18 cellular contexts compared by ENCODE assay signal in the genomic region with DNA sequence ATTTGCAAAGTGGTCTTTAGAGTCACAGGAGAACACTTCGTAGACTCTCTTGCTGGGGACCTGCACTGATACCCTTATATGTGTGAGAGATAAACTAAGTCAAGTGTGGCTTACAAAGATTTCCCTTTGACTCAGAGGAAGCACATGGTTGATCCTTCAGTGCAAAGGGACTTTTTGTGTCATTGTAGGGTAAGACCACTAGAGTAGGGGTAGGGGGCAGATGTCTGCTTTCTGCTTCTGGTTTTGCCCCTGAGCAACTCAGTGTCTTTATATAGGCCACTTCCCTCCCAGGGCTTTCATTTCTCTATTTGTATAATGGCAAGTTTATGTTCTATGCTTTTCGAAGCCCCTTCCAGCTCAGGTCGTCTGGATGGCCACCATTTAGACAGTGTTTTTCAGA.
DNase-seq lines count a peak whose midpoint lies in the region; ATAC-seq and TF ChIP-seq lines count a peak whose summit lies in the region.
"Had no signal": no experiment of that assay in that cellular context is flagged by ENCODE, and none has a peak within 500 bp of the region (broad histone marks: within the 10 kb centered on the region; RNA-seq: fewer than 3 reads in every experiment).

No MANE protein-coding gene starts in this region.

- peaks cover 2% of the 10 kb centered on the region for H3K27me3 Mint-ChIP-seq in activated B cell treated with CpG ODN at 0.5 μM for 24 hours

- no peak overlapping the region for H3K4me3 Mint-ChIP-seq in activated B cell treated with CpG ODN at 0.5 μM for 24 hours
- H3K4me3 Mint-ChIP-seq: H9, nephron progenitor cell, T-cell had no signal

- no peak overlapping the region for H3K27ac Mint-ChIP-seq in activated B cell treated with CpG ODN at 0.5 μM for 24 hours
- H3K27ac Mint-ChIP-seq: H9, nephron progenitor cell, T-cell had no signal

- no peak for TF ChIP-seq CTCF in activated B cell treated with CpG ODN at 0.5 μM for 24 hours (IDR thresholded peaks at IDR 0.05)

- H3K36me3 Mint-ChIP-seq in activated B cell treated with CpG ODN at 0.5 μM for 24 hours (ENCODE audit: low read depth) = no peaks in the 10 kb centered on the region
- H3K36me3 Mint-ChIP-seq: T-cell had no signal

- intact Hi-C loops in activated B cell treated with CpG ODN at 0.5 μM for 24 hours (cut with micrococcal nuclease) = loop anchor here (10.0 kb wide), 2 partner anchors 628 to 1038 kb away; no protein-coding TSS in a partner anchor

- no peaks in the 10 kb centered on the region for H3K9me3 Mint-ChIP-seq in activated B cell treated with CpG ODN at 0.5 μM for 24 hours
- H3K9me3 Mint-ChIP-seq: H9, nephron progenitor cell, T-cell had no signal

- POLR2A ChIA-PET in activated B cell treated with CpG ODN at 0.5 μM for 24 hours (lab: Charles Lee) = no interaction called here

- CTCF ChIA-PET in activated B cell treated with CpG ODN at 0.5 μM for 24 hours (lab: Charles Lee) = no interaction called here

- ATAC-seq in GM18519 (IDR thresholded peaks at IDR 0.05; ENCODE audit: low FRiP score, unreplicated experiment) (peak; percentile 92), GM21447 (IDR thresholded peaks at IDR 0.05; ENCODE audit: unreplicated experiment) (peak; percentile 60), HG02981 (IDR thresholded peaks at IDR 0.05; ENCODE audit: unreplicated experiment) (peak; percentile 58), activated B cell treated with CpG ODN at 0.5 μM for 24 hours (ENCODE audit: low read depth) (peak; percentile 37)
- ATAC-seq: T-cell had no signal

- H3K4me1 Mint-ChIP-seq in activated B cell treated with CpG ODN at 0.5 μM for 24 hours = peaks cover 2% of the 10 kb centered on the region
- H3K4me1 Mint-ChIP-seq: nephron progenitor cell, T-cell had no signal

- DNase-seq in activated B cell treated with CpG ODN at 0.5 μM for 24 hours (no peak), T-helper 1 cell (no peak), GM19238 (ENCODE audit: insufficient read length, low spot score) (no peak)
- no peak for DNase-seq in NK-92 treated with Interleukin-12 subunit alpha and Interleukin-12 subunit beta, amount 100 ng/mL, for 24 hours (lab: John Stamatoyannopoulos, UW)
- DNase-seq: activated CD4-positive, CD25-positive, alpha-beta regulatory T cell treated with anti-CD3 and anti-CD28 coated beads, Interleukin-2, amount 50 U/mL, for 72 hours; foreskin fibroblast; H9; NCI-H2029; NCI-H69; nephron progenitor cell; retina; RPMI8226; stimulated activated CD4-positive, alpha-beta T cell treated with anti-CD3 and anti-CD28 coated beads, Interleukin-2, amount 100 ng/mL, for 24 hours; T-cell; transverse colon had no signal

Comparison
In these comparisons a context has a peak if more than half of its experiments do, and no peak if none do; other contexts are left out.
1. ATAC-seq: peak in every context shown above with its lines; median percentile 92 in GM18519; 60 in GM21447; 58 in HG02981; 37 in activated B cell treated with CpG ODN at 0.5 μM for 24 hours.